Comparison of ENCODE assay signal across 8 cellular contexts in genomic region chr16:73071131-73071940, GRCh38. TPM values are rescaled to one million over a fixed set of nuclear protein-coding genes. Genes with fewer than 3 reads are reported as not detected.
DNase-seq lines count a peak whose midpoint lies in the region; ATAC-seq, FAIRE-seq and TF ChIP-seq lines count a peak whose summit lies in the region.

No MANE protein-coding gene starts in this region.

- H3K4me1 Mint-ChIP-seq in glutamatergic neuron (ENCODE audit: low read depth, unreplicated experiment) (peaks cover 14% of the 10 kb centered on the region), progenitor cell of endocrine pancreas (ENCODE audit: low read depth) (peaks cover 18% of the 10 kb centered on the region)
- H3K4me1 Mint-ChIP-seq in effector memory CD8-positive, alpha-beta T cell (ENCODE audit: low read depth in 2 of 2) = peaks cover 0 to 1% of the 10 kb centered on the region in 2 donors

- H3K4me3 Mint-ChIP-seq in glutamatergic neuron (ENCODE audit: unreplicated experiment) (peak overlapping the region; percentile 83), progenitor cell of endocrine pancreas (ENCODE audit: low read depth) (peak overlapping the region; percentile 63)
- peak overlapping the region in 1 of 2 donors; percentile 48 for H3K4me3 Mint-ChIP-seq in effector memory CD8-positive, alpha-beta T cell

- H3K36me3 Mint-ChIP-seq in glutamatergic neuron (ENCODE audit: unreplicated experiment) (no peaks in the 10 kb centered on the region), progenitor cell of endocrine pancreas (ENCODE audit: insufficient read depth) (no peaks in the 10 kb centered on the region)
- peaks cover 3% of the 10 kb centered on the region for H3K36me3 Mint-ChIP-seq in effector memory CD8-positive, alpha-beta T cell (ENCODE audit: insufficient read depth)

- intact Hi-C loops in PC-9 (cut with micrococcal nuclease; ENCODE audit: unreplicated experiment) = loop anchor here (5.0 kb wide), 1 partner anchor 106 kb away; no protein-coding TSS in a partner anchor

- no peak for TF ChIP-seq POLR2A in GM12891 (IDR thresholded peaks at IDR 0.05; ENCODE audit: low read depth, low read length)

- no peak for FAIRE-seq in GM12891 (lab: Jason Lieb, UNC)

- H3K4me2 ChIP-seq in PC-9 = peak overlapping the region; percentile 46; the same call in 1 of the 2 replicates

- peaks cover 19% of the 10 kb centered on the region for H3K27me3 Mint-ChIP-seq in glutamatergic neuron (ENCODE audit: unreplicated experiment)
- peaks cover 51% of the 10 kb centered on the region for H3K27me3 Mint-ChIP-seq in progenitor cell of endocrine pancreas
- H3K27me3 Mint-ChIP-seq in effector memory CD8-positive, alpha-beta T cell = peaks cover 27 to 45% of the 10 kb centered on the region in 2 donors

- CTCF ChIA-PET in PC-9 (lab: Charles Lee) = interaction anchor here (0.6 kb wide), 2 partner anchors 20 to 184 kb away, joined by 5 to 13 read pairs; no protein-coding TSS in a partner anchor

- H3K27me3 ChIP-seq in PC-9 (ENCODE audit: insufficient read depth, low read depth) = no peaks in the 10 kb centered on the region

- no peak overlapping the region for H2AFZ ChIP-seq in PC-9

- peaks cover 38% of the 10 kb centered on the region for H3K4me1 ChIP-seq in PC-9 (replicated peaks; ENCODE audit: insufficient read depth)

- BruUV-seq in PC-9 (replicated peaks; lab: Mats Ljungman, UMichigan) = no TSS peak

- H3K27ac Mint-ChIP-seq in glutamatergic neuron (ENCODE audit: unreplicated experiment) (peak overlapping the region; percentile 75), progenitor cell of endocrine pancreas (peak overlapping the region; percentile 97)
- no peak overlapping the region for H3K27ac Mint-ChIP-seq in effector memory CD8-positive, alpha-beta T cell

- no peaks in the 10 kb centered on the region for H3K79me2 ChIP-seq in PC-9 (ENCODE audit: low read depth)

- no peak overlapping the region for H3K4me3 ChIP-seq in PC-9

- peaks cover 8% of the 10 kb centered on the region for H3K9me3 Mint-ChIP-seq in glutamatergic neuron (ENCODE audit: unreplicated experiment)
- no peaks in the 10 kb centered on the region for H3K9me3 Mint-ChIP-seq in progenitor cell of endocrine pancreas (ENCODE audit: low read depth)
- no peaks in the 10 kb centered on the region for H3K9me3 Mint-ChIP-seq in effector memory CD8-positive, alpha-beta T cell

- no peaks in the 10 kb centered on the region for H3K9me2 ChIP-seq in PC-9 (ENCODE audit: insufficient read depth)

- H3F3A ChIP-seq in PC-9 (ENCODE audit: insufficient read depth, low read depth) = peaks cover 24% of the 10 kb centered on the region

- DNase-seq in GM12891 (ENCODE audit: insufficient read length, low spot score) = peak; percentile 35
- DNase-seq in PC-9 = peak in 1 of 2 experiments; percentile 37
- DNase-seq in glutamatergic neuron = peak; percentile 72
- peak; percentile 30 for DNase-seq in progenitor cell of endocrine pancreas (ENCODE audit: low spot score, unreplicated experiment)
- no peak for DNase-seq in effector memory CD8-positive, alpha-beta T cell
- DNase-seq in foreskin melanocyte = no peak

- H4K20me1 ChIP-seq in PC-9 (ENCODE audit: insufficient read depth) = no peaks in the 10 kb centered on the region

- POLR2A ChIA-PET in PC-9 (lab: Charles Lee; ENCODE audit: unreplicated experiment) = interaction anchor here (0.8 kb wide), 1 partner anchor 75 kb away, joined by 3 read pairs; no protein-coding TSS in a partner anchor

- H3K27ac ChIP-seq in PC-9 = no peak overlapping the region

- TF ChIP-seq CTCF in PC-9 (conservative IDR thresholded peaks at IDR 0.05) (no peak), glutamatergic neuron (IDR thresholded peaks at IDR 0.05; ENCODE audit: partially characterized antibody, unreplicated experiment) (no peak), progenitor cell of endocrine pancreas (IDR thresholded peaks at IDR 0.05; ENCODE audit: unreplicated experiment) (no peak)

- no peak for ATAC-seq in effector memory CD8-positive, alpha-beta T cell (replicated peaks)
- ATAC-seq in GM21825 (IDR thresholded peaks at IDR 0.05; ENCODE audit: unreplicated experiment) (no peak), GM18519 (IDR thresholded peaks at IDR 0.05; ENCODE audit: low FRiP score, unreplicated experiment) (no peak)

- no peaks in the 10 kb centered on the region for H3K36me3 ChIP-seq in PC-9 (ENCODE audit: low read depth)

- no peaks in the 10 kb centered on the region for H3K9me3 ChIP-seq in PC-9 (ENCODE audit: insufficient read depth, low read depth)

TF ChIP-seq in GM12891, 5 proteins besides CTCF, POLR2A, EP300 and RAD21:
- TF ChIP-seq TAF1 (IDR thresholded peaks at IDR 0.05; ENCODE audit: low read depth, low read length) (no peak), POLR2AphosphoS5 (IDR thresholded peaks at IDR 0.05; ENCODE audit: low read depth, low read length) (no peak), POU2F2 (IDR thresholded peaks at IDR 0.05; ENCODE audit: low read depth, low read length) (no peak), SPI1 (IDR thresholded peaks at IDR 0.05; ENCODE audit: low read depth, low read length) (no peak), PAX5 (IDR thresholded peaks at IDR 0.05; ENCODE audit: insufficient read depth, low read length, severe bottlenecking) (no peak)

RNA-seq across cellular contexts. Expression of gene ZFHX3, which starts 23.4 kb away (rescaled TPM):
- polyA plus RNA-seq in GM12891 (2012; ENCODE audit: low read depth, missing spikeins) = 2.8 TPM
- total RNA-seq in PC-9 (2021) (20.5 and 23.1 TPM in 2 replicates), glutamatergic neuron (ENCODE audit: unreplicated experiment) (6.8 TPM), progenitor cell of endocrine pancreas (48.9 and 54.0 TPM in 2 replicates)

Comparison
In these comparisons a context has a peak if more than half of its experiments do, and no peak if none do; other contexts are left out.
1. DNase-seq: peak in GM12891 (single experiment), glutamatergic neuron (single experiment) and progenitor cell of endocrine pancreas (single experiment); none in effector memory CD8-positive, alpha-beta T cell (0 of 3) and foreskin melanocyte (single experiment).
2. H3K27ac Mint-ChIP-seq: peak in glutamatergic neuron (single experiment) and progenitor cell of endocrine pancreas (single experiment); none in effector memory CD8-positive, alpha-beta T cell (0 of 2).